Comparison of ENCODE assay signal across 19 cellular contexts in the genomic region with DNA sequence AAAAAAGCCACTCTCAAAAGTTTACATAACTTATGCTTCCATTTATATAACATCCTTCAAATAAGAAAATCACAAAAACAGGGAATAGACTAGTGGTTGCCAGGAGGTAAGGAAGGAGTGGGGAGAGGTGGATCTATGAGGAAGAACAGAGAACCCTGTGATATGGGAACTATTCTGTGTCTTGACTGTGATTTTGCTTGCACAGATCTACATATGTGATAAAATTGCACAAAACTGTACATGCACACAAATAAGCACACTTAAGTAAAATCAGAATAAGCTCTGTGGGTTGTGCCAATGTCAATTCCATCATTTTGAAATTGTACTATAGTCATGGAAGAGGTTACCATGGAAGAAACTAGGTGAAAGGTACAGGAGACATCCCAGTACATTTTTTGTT.
"Had no signal": no experiment of that assay in that cellular context is flagged by ENCODE, and none has a peak within 500 bp of the region (broad histone marks: within the 10 kb centered on the region; RNA-seq: fewer than 3 reads in every experiment).

No MANE protein-coding gene starts in this region.

- H3K4me3 Mint-ChIP-seq: activated CD4-positive, alpha-beta memory T cell treated with anti-CD3 and anti-CD28 coated beads for 36 hours; activated naive CD4-positive, alpha-beta T cell treated with anti-CD3 and anti-CD28 coated beads, Interleukin-2, amount 50 U/mL, for 24 hours; natural killer cell treated with Interleukin-12 subunit alpha and Interleukin-12 subunit beta and Interleukin-15 and Interleukin-18, amount 100 ng/mL, for 72 hours had no signal

- H3K27me3 ChIP-seq: breast epithelium, testis, transverse colon had no signal

- H3K27me3 Mint-ChIP-seq: activated CD4-positive, alpha-beta memory T cell treated with anti-CD3 and anti-CD28 coated beads for 36 hours; natural killer cell treated with Interleukin-12 subunit alpha and Interleukin-12 subunit beta and Interleukin-15 and Interleukin-18, amount 100 ng/mL, for 72 hours had no signal

- H3K36me3 Mint-ChIP-seq: activated CD4-positive, alpha-beta memory T cell treated with anti-CD3 and anti-CD28 coated beads for 36 hours; activated naive CD4-positive, alpha-beta T cell treated with anti-CD3 and anti-CD28 coated beads, Interleukin-2, amount 50 U/mL, for 24 hours; natural killer cell treated with Interleukin-12 subunit alpha and Interleukin-12 subunit beta and Interleukin-15 and Interleukin-18, amount 100 ng/mL, for 72 hours had no signal

- H3K4me1 Mint-ChIP-seq: activated naive CD4-positive, alpha-beta T cell treated with anti-CD3 and anti-CD28 coated beads, Interleukin-2, amount 50 U/mL, for 24 hours had no signal

- H3K27ac ChIP-seq: breast epithelium, testis, transverse colon, VCaP had no signal

- H3K9me3 Mint-ChIP-seq: activated CD4-positive, alpha-beta memory T cell treated with anti-CD3 and anti-CD28 coated beads for 36 hours; activated naive CD4-positive, alpha-beta T cell treated with anti-CD3 and anti-CD28 coated beads, Interleukin-2, amount 50 U/mL, for 24 hours; natural killer cell treated with Interleukin-12 subunit alpha and Interleukin-12 subunit beta and Interleukin-15 and Interleukin-18, amount 100 ng/mL, for 72 hours had no signal

- H3K9me3 ChIP-seq: breast epithelium, mucosa of descending colon, testis, transverse colon had no signal

- H3K27ac Mint-ChIP-seq: activated CD4-positive, alpha-beta memory T cell treated with anti-CD3 and anti-CD28 coated beads for 36 hours; activated naive CD4-positive, alpha-beta T cell treated with anti-CD3 and anti-CD28 coated beads, Interleukin-2, amount 50 U/mL, for 24 hours; natural killer cell treated with Interleukin-12 subunit alpha and Interleukin-12 subunit beta and Interleukin-15 and Interleukin-18, amount 100 ng/mL, for 72 hours had no signal

- H3K36me3 ChIP-seq: breast epithelium, transverse colon had no signal

- H3K4me3 ChIP-seq: breast epithelium, mucosa of descending colon, testis, transverse colon had no signal

- ATAC-seq: left cardiac atrium; left ventricle myocardium superior; mucosa of descending colon; natural killer cell treated with Interleukin-12 subunit alpha and Interleukin-12 subunit beta and Interleukin-15 and Interleukin-18, amount 100 ng/mL, for 72 hours; right cardiac atrium; stimulated activated naive CD8-positive, alpha-beta T cell treated with anti-CD3 and anti-CD28 coated beads, Interleukin-15, Interleukin-2, amounts not matched to agents 100 U/mL and 50 U/mL, for 24 hours had no signal

- DNase-seq: activated CD4-positive, alpha-beta memory T cell treated with anti-CD3 and anti-CD28 coated beads for 36 hours; activated CD4-positive, alpha-beta T cell treated with anti-CD3 and anti-CD28 coated beads for 48 hours; activated effector memory CD4-positive, alpha-beta T cell treated with anti-CD3 and anti-CD28 coated beads, Interleukin-2, amount 50 U/mL, for 16 hours; activated T-cell treated with anti-CD3 and anti-CD28 coated beads for 4 hours; central memory CD4-positive, alpha-beta T cell; head of caudate nucleus; hippocampal formation; left cardiac atrium; left ventricle myocardium superior; mucosa of descending colon; posterior cingulate gyrus; right cardiac atrium; stimulated activated naive CD8-positive, alpha-beta T cell treated with anti-CD3 and anti-CD28 coated beads, Interleukin-15, Interleukin-2, amounts not matched to agents 100 U/mL and 50 U/mL, for 24 hours; testis; transverse colon had no signal

- H3K4me1 ChIP-seq: breast epithelium, testis, transverse colon had no signal
